Comparison of ENCODE assay signal across 13 cellular contexts in the genomic region with DNA sequence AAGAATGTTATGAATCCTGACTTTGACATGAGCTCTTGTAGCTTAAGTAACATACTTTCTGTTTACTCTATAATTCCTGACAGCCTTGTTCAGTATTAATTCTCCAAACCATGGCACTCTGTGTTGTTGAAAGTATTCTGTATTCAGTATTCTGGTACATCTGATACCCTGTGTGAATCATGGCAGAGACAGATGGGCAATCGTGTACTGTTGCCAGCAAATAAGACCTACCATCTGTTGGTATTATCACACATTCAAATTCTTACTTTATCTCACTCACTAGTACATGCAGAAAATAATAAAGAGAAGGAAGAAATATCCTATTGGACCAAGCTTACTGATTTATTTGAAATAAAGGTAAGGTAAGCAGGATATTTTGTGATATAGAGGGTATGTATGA.
"Had no signal": no experiment of that assay in that cellular context is flagged by ENCODE, and none has a peak within 500 bp of the region (broad histone marks: within the 10 kb centered on the region; RNA-seq: fewer than 3 reads in every experiment).

No MANE protein-coding gene starts in this region.

- H3K27me3 Mint-ChIP-seq: activated CD4-positive, alpha-beta memory T cell treated with anti-CD3 and anti-CD28 coated beads, Interleukin-2, amount 10 ng/mL, durations not matched to agents 7 days and 5 days; activated naive CD4-positive, alpha-beta T cell treated with anti-CD3 and anti-CD28 coated beads, Interleukin-2, amount 10 ng/mL, durations not matched to agents 7 days and 5 days; naive thymus-derived CD4-positive, alpha-beta T cell; stimulated activated naive B cell treated with anti-CD40 and anti-IgM and Interleukin-4, amounts not matched to agents 10 μg/mL and 1 μg/mL and 100 μg/mL, for 72 hours had no signal

- H3K4me3 ChIP-seq: pancreas, tibial artery, vagina had no signal

- H3K4me3 Mint-ChIP-seq: activated CD4-positive, alpha-beta memory T cell treated with anti-CD3 and anti-CD28 coated beads, Interleukin-2, amount 10 ng/mL, durations not matched to agents 7 days and 5 days; activated naive CD4-positive, alpha-beta T cell treated with anti-CD3 and anti-CD28 coated beads, Interleukin-2, amount 10 ng/mL, durations not matched to agents 7 days and 5 days; activated T-cell treated with anti-CD3 and anti-CD28 coated beads, Interleukin-2, amount 50 U/mL, for 24 hours; naive thymus-derived CD4-positive, alpha-beta T cell; stimulated activated naive B cell treated with anti-CD40 and anti-IgM and Interleukin-4, amounts not matched to agents 10 μg/mL and 1 μg/mL and 100 μg/mL, for 72 hours had no signal

- H3K4me1 ChIP-seq: pancreas, tibial artery, vagina had no signal

- H3K36me3 ChIP-seq: pancreas had no signal

- H3K27ac ChIP-seq: pancreas, tibial artery, vagina had no signal

- H3K9me3 ChIP-seq: pancreas, tibial artery, vagina had no signal

- H3K27ac Mint-ChIP-seq: activated CD4-positive, alpha-beta memory T cell treated with anti-CD3 and anti-CD28 coated beads, Interleukin-2, amount 10 ng/mL, durations not matched to agents 7 days and 5 days; activated naive CD4-positive, alpha-beta T cell treated with anti-CD3 and anti-CD28 coated beads, Interleukin-2, amount 10 ng/mL, durations not matched to agents 7 days and 5 days; activated T-cell treated with anti-CD3 and anti-CD28 coated beads, Interleukin-2, amount 50 U/mL, for 24 hours; naive thymus-derived CD4-positive, alpha-beta T cell; stimulated activated naive B cell treated with anti-CD40 and anti-IgM and Interleukin-4, amounts not matched to agents 10 μg/mL and 1 μg/mL and 100 μg/mL, for 72 hours had no signal

- H3K4me1 Mint-ChIP-seq: activated CD4-positive, alpha-beta memory T cell treated with anti-CD3 and anti-CD28 coated beads, Interleukin-2, amount 10 ng/mL, durations not matched to agents 7 days and 5 days; activated naive CD4-positive, alpha-beta T cell treated with anti-CD3 and anti-CD28 coated beads, Interleukin-2, amount 10 ng/mL, durations not matched to agents 7 days and 5 days; stimulated activated naive B cell treated with anti-CD40 and anti-IgM and Interleukin-4, amounts not matched to agents 10 μg/mL and 1 μg/mL and 100 μg/mL, for 72 hours had no signal

- DNase-seq: activated CD4-positive, alpha-beta memory T cell treated with anti-CD3 and anti-CD28 coated beads, Interleukin-2, amount 10 ng/mL, durations not matched to agents 7 days and 5 days; activated CD4-positive, alpha-beta T cell treated with anti-CD3 and anti-CD28 coated beads for 1 hour; activated naive CD4-positive, alpha-beta T cell treated with anti-CD3 and anti-CD28 coated beads, Interleukin-2, amount 10 ng/mL, durations not matched to agents 7 days and 5 days; activated T-cell treated with anti-CD3 and anti-CD28 coated beads, Interleukin-2, amount 50 U/mL, for 24 hours; islet precursor cell; naive thymus-derived CD4-positive, alpha-beta T cell; pancreas; stimulated activated CD4-positive, alpha-beta T cell treated with anti-CD3 and anti-CD28 coated beads, Interleukin-2, amount 100 ng/mL, for 48 hours; stimulated activated naive B cell treated with anti-CD40 and anti-IgM and Interleukin-4, amounts not matched to agents 10 μg/mL and 1 μg/mL and 100 μg/mL, for 72 hours; T-helper 9 cell; tibial artery had no signal

- H3K9me3 Mint-ChIP-seq: activated CD4-positive, alpha-beta memory T cell treated with anti-CD3 and anti-CD28 coated beads, Interleukin-2, amount 10 ng/mL, durations not matched to agents 7 days and 5 days; activated naive CD4-positive, alpha-beta T cell treated with anti-CD3 and anti-CD28 coated beads, Interleukin-2, amount 10 ng/mL, durations not matched to agents 7 days and 5 days; activated T-cell treated with anti-CD3 and anti-CD28 coated beads, Interleukin-2, amount 50 U/mL, for 24 hours; naive thymus-derived CD4-positive, alpha-beta T cell had no signal

- H3K27me3 ChIP-seq: pancreas, tibial artery, vagina had no signal

- ATAC-seq: left lobe of liver; naive thymus-derived CD4-positive, alpha-beta T cell; pancreas; stimulated activated naive B cell treated with anti-CD40 and anti-IgM and Interleukin-4, amounts not matched to agents 10 μg/mL and 1 μg/mL and 100 μg/mL, for 72 hours had no signal
